In the genomic region with DNA sequence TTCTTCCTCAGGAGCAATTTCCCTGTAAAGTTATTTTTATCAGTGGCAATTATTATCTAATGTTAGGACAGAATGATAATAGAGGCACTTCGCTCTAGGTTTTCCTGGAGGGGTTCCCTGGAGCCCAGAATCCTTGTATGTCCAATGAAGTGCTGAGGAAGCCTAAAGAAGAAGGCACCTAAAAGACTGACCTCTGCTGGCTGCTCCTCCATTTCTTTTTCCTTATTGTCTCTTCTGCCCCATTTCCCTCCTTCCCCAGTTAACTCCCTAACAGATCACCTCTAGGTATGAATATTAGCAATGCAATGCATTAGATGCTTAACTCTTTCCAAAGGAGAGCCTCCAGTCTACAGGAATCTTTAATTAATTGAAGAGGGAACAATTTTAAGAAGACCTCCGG, we compare ENCODE assay signal across 16 cellular contexts.
A peak's percentile ranks its signal among the peaks of the same experiment; 100 is the strongest.
DNase-seq lines count a peak whose midpoint lies in the region; ATAC-seq, FAIRE-seq and TF ChIP-seq lines count a peak whose summit lies in the region.
"Had no signal": no experiment of that assay in that cellular context is flagged by ENCODE, and none has a peak within 500 bp of the region (broad histone marks: within the 10 kb centered on the region; RNA-seq: fewer than 3 reads in every experiment).

No MANE protein-coding gene starts in this region.

- no peaks in the 10 kb centered on the region for H3K9me2 ChIP-seq in OCI-LY7 (ENCODE audit: insufficient read depth, low read length)

- intact Hi-C loops in heart left ventricle (cut with DNase I) (no loop called here), OCI-LY7 (cut with micrococcal nuclease; ENCODE audit: unreplicated experiment) (no loop called here), pancreas (cut with DNase I) (no loop called here)

- H3K36me3 ChIP-seq in cardiac muscle cell (no peaks in the 10 kb centered on the region), heart left ventricle (no peaks in the 10 kb centered on the region), OCI-LY7 (ENCODE audit: insufficient read depth, low read length) (no peaks in the 10 kb centered on the region), fibroblast of lung (ENCODE audit: control insufficient read depth, insufficient read depth, low read length) (no peaks in the 10 kb centered on the region), pancreas (no peaks in the 10 kb centered on the region)

- DNase-seq in cardiac muscle cell (ENCODE audit: low read depth in 1 of 2, low spot score in 1 of 2) = peak; percentile 6 to 35
- DNase-seq in heart left ventricle = no peak
- DNase-seq in OCI-LY7 (ENCODE audit: low spot score) = no peak
- peak in 1 of 2 donors; percentile 29 for DNase-seq in fibroblast of lung (ENCODE audit: low read depth in 2 of 2)
- DNase-seq in pancreas = no peak
- no peak for DNase-seq in midbrain (lab: John Stamatoyannopoulos, UW)
- DNase-seq: activated CD4-positive, alpha-beta T cell treated with anti-CD3 and anti-CD28 coated beads for 4 hours; naive B cell; NCI-H748 treated with DMSO at 0.1 percent for 48 hours; small intestine; trophoblast cell had no signal

- BruUV-seq in OCI-LY7 (replicated peaks; lab: Mats Ljungman, UMichigan) = no TSS peak

- no peak overlapping the region for H3K4me2 ChIP-seq in OCI-LY7 (ENCODE audit: low read length)
- no peak overlapping the region for H3K4me2 ChIP-seq in fibroblast of lung (ENCODE audit: extremely low read depth, insufficient read depth, low read length)

- H3K9ac ChIP-seq in fibroblast of lung (ENCODE audit: insufficient read depth, low read length) = no peak overlapping the region

- H3K4me3 ChIP-seq in cardiac muscle cell (no peak overlapping the region), heart left ventricle (no peak overlapping the region), OCI-LY7 (ENCODE audit: low read depth, low read length, poor library complexity, severe bottlenecking) (no peak overlapping the region), fibroblast of lung (replicated peaks in 1 of 4; ENCODE audit: control extremely low read depth in 1 of 4, insufficient read depth in 1 of 4, low read depth in 3 of 4, low read length in 4 of 4) (no peak overlapping the region), pancreas (no peak overlapping the region)

- WGBS in heart left ventricle, 4 donors = 89 to 94% (median 92%) methylated on average over 2 of the region's 2 CpGs
- 85 to 87% methylated on average over 2 of the region's 2 CpGs for WGBS in pancreas, 2 donors

- no peak for FAIRE-seq in pancreas (lab: Jason Lieb, UNC)
- FAIRE-seq: bronchial epithelial cell, keratinocyte, small intestine had no signal

- TF ChIP-seq POLR2A in heart left ventricle (IDR thresholded peaks at IDR 0.05) = no peak

- CTCF ChIA-PET in OCI-LY7 (lab: Charles Lee; ENCODE audit: unreplicated experiment) = no interaction called here

- H3K27ac ChIP-seq in cardiac muscle cell (no peak overlapping the region), heart left ventricle (no peak overlapping the region), OCI-LY7 (ENCODE audit: low read depth, low read length, poor library complexity, severe bottlenecking) (no peak overlapping the region), fibroblast of lung (ENCODE audit: insufficient read depth, low read length) (no peak overlapping the region), pancreas (no peak overlapping the region)
- H3K27ac ChIP-seq: epithelial cell of prostate had no signal

- POLR2A ChIA-PET in OCI-LY7 (lab: Charles Lee) = interaction anchor here (0.6 kb wide), 1 partner anchor 57 kb away, joined by 3 read pairs; no protein-coding TSS in a partner anchor

- no peaks in the 10 kb centered on the region for H3K9me3 ChIP-seq in cardiac muscle cell (ENCODE audit: low read depth)
- H3K9me3 ChIP-seq in heart left ventricle = no peaks in the 10 kb centered on the region
- H3K9me3 ChIP-seq in OCI-LY7 (ENCODE audit: low read length) = no peaks in the 10 kb centered on the region
- H3K9me3 ChIP-seq in fibroblast of lung (ENCODE audit: control insufficient read depth, insufficient read depth, low read depth, low read length) = no peaks in the 10 kb centered on the region
- no peaks in the 10 kb centered on the region for H3K9me3 ChIP-seq in pancreas

- ATAC-seq in heart left ventricle = no peak
- no peak for ATAC-seq in GM21526 (IDR thresholded peaks at IDR 0.05; ENCODE audit: low FRiP score, unreplicated experiment)
- ATAC-seq in pancreas = no peak
- no peak for ATAC-seq in GM21576 (IDR thresholded peaks at IDR 0.05; ENCODE audit: unreplicated experiment)

- H4K20me1 ChIP-seq in OCI-LY7 (ENCODE audit: insufficient read depth, low read length) (no peaks in the 10 kb centered on the region), fibroblast of lung (ENCODE audit: control insufficient read depth, extremely low read depth, insufficient read depth, low read length) (no peaks in the 10 kb centered on the region)

- TF ChIP-seq CTCF in cardiac muscle cell (IDR thresholded peaks at IDR 0.05; ENCODE audit: low read depth, low read length) = peak; percentile 50
- peak in 3 of 12 donors; percentile 6 to 8 (median 7) for TF ChIP-seq CTCF in heart left ventricle (IDR thresholded peaks at IDR 0.05)
- TF ChIP-seq CTCF in OCI-LY7 (conservative IDR thresholded peaks at IDR 0.05; ENCODE audit: low read length) = peak; percentile 51; the same call in 1 of the 2 replicates
- peak; percentile 37 to 47 for TF ChIP-seq CTCF in fibroblast of lung (conservative IDR thresholded peaks at IDR 0.05 in 1 of 2, IDR thresholded peaks at IDR 0.05 in 1 of 2; ENCODE audit: low read depth in 1 of 2, low read length in 2 of 2)
- TF ChIP-seq CTCF in pancreas (IDR thresholded peaks at IDR 0.05) = no peak

- H3K4me1 ChIP-seq in cardiac muscle cell (ENCODE audit: low read depth) (peaks cover 22% of the 10 kb centered on the region), heart left ventricle (no peaks in the 10 kb centered on the region), OCI-LY7 (ENCODE audit: insufficient read depth, low read length, poor library complexity, severe bottlenecking) (no peaks in the 10 kb centered on the region), fibroblast of lung (ENCODE audit: control insufficient read depth, extremely low read depth, insufficient read depth, low read length) (no peaks in the 10 kb centered on the region), pancreas (peaks cover 0 to 11% (median 4%) of the 10 kb centered on the region in 3 donors)

- H3K79me2 ChIP-seq in OCI-LY7 (ENCODE audit: insufficient read depth, low read depth, low read length) (no peaks in the 10 kb centered on the region), fibroblast of lung (ENCODE audit: control insufficient read depth, insufficient read depth, low read length) (no peaks in the 10 kb centered on the region)

- H3K27me3 ChIP-seq in cardiac muscle cell = no peaks in the 10 kb centered on the region
- H3K27me3 ChIP-seq in heart left ventricle = no peaks in the 10 kb centered on the region
- H3K27me3 ChIP-seq in fibroblast of lung (ENCODE audit: control insufficient read depth, insufficient read depth, low read length) = no peaks in the 10 kb centered on the region
- H3K27me3 ChIP-seq in pancreas = no peaks in the 10 kb centered on the region

- H2AFZ ChIP-seq in OCI-LY7 (ENCODE audit: low read length) = no peak overlapping the region
- H2AFZ ChIP-seq in fibroblast of lung (ENCODE audit: low read length) = no peak overlapping the region

Comparison
In these comparisons a context has a peak if more than half of its experiments do, and no peak if none do; other contexts are left out.
1. DNase-seq: peak in cardiac muscle cell (2 of 2); none in heart left ventricle (0 of 5), OCI-LY7 (single experiment), pancreas (0 of 6) and midbrain (single experiment).
2. CTCF ChIP-seq: peak in cardiac muscle cell (single experiment), OCI-LY7 (single experiment) and fibroblast of lung (2 of 2); none in pancreas (0 of 4).